ENCODE assay signal across 1 cellular context in the genomic region with DNA sequence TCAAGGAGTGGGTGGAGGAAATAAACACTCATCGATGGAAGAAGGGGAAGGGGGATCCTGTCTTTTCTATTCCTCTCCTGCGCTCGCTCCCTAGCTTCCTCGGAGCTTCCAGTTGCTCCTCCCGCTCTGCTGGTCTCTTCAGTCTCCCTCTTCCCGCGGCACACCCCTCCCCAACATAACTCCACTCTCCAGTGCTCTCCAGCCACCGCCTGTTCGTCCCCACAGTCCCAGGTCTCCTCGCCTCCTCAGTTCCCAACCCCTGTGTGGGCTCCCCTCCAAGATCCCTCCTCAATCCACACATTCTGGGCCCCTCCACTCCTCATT.
TF ChIP-seq lines count a peak whose summit lies in the region.

No MANE protein-coding gene starts in this region.

TF ChIP-seq in HepG2, 621 proteins besides CTCF, POLR2A, EP300 and RAD21:
- TF ChIP-seq ZBTB20 (CRISPR knock-in tag; IDR thresholded peaks at IDR 0.05; ENCODE audit: borderline replicate concordance, low read depth) (no peak), POLR2AphosphoS2 (IDR thresholded peaks at IDR 0.05; ENCODE audit: low read depth, low read length) (no peak), ZNF720 (CRISPR knock-in tag; IDR thresholded peaks at IDR 0.05) (no peak), ZNF326 (CRISPR knock-in tag; IDR thresholded peaks at IDR 0.05; ENCODE audit: borderline replicate concordance) (no peak), ZNF747 (CRISPR knock-in tag; IDR thresholded peaks at IDR 0.05; ENCODE audit: borderline replicate concordance) (0 out of 2 replicates have a peak, but pooled peaks have one; percentile 50), ISX (CRISPR knock-in tag; conservative IDR thresholded peaks at IDR 0.05) (no peak), ZNF24 (IDR thresholded peaks at IDR 0.05) (no peak), ZSCAN22 (CRISPR knock-in tag; IDR thresholded peaks at IDR 0.05) (no peak), HCFC1 (IDR thresholded peaks at IDR 0.05; ENCODE audit: low read depth, low read length) (no peak), TBL1XR1 (IDR thresholded peaks at IDR 0.05; ENCODE audit: borderline replicate concordance, low read length, partially characterized antibody) (no peak), ZNF878 (CRISPR knock-in tag; IDR thresholded peaks at IDR 0.05) (0 out of 2 replicates have a peak, but pooled peaks have one; percentile 45), ETV5 (CRISPR knock-in tag; IDR thresholded peaks at IDR 0.05; ENCODE audit: borderline replicate concordance) (no peak), ZMYM2 (CRISPR knock-in tag; IDR thresholded peaks at IDR 0.05) (no peak), ZBTB7B (CRISPR knock-in tag; IDR thresholded peaks at IDR 0.05) (0 out of 2 replicates have a peak, but pooled peaks have one; percentile 3), ZNF263 (CRISPR knock-in tag; IDR thresholded peaks at IDR 0.05) (peak; percentile 79)
- TF ChIP-seq, protein P1, sequence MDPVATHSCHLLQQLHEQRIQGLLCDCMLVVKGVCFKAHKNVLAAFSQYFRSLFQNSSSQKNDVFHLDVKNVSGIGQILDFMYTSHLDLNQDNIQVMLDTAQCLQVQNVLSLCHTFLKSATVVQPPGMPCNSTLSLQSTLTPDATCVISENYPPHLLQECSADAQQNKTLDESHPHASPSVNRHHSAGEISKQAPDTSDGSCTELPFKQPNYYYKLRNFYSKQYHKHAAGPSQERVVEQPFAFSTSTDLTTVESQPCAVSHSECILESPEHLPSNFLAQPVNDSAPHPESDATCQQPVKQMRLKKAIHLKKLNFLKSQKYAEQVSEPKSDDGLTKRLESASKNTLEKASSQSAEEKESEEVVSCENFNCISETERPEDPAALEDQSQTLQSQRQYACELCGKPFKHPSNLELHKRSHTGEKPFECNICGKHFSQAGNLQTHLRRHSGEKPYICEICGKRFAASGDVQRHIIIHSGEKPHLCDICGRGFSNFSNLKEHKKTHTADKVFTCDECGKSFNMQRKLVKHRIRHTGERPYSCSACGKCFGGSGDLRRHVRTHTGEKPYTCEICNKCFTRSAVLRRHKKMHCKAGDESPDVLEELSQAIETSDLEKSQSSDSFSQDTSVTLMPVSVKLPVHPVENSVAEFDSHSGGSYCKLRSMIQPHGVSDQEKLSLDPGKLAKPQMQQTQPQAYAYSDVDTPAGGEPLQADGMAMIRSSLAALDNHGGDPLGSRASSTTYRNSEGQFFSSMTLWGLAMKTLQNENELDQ (CRISPR knock-in tag; IDR thresholded peaks at IDR 0.05; ENCODE audit: borderline replicate concordance): no peak
- TF ChIP-seq, protein P2, sequence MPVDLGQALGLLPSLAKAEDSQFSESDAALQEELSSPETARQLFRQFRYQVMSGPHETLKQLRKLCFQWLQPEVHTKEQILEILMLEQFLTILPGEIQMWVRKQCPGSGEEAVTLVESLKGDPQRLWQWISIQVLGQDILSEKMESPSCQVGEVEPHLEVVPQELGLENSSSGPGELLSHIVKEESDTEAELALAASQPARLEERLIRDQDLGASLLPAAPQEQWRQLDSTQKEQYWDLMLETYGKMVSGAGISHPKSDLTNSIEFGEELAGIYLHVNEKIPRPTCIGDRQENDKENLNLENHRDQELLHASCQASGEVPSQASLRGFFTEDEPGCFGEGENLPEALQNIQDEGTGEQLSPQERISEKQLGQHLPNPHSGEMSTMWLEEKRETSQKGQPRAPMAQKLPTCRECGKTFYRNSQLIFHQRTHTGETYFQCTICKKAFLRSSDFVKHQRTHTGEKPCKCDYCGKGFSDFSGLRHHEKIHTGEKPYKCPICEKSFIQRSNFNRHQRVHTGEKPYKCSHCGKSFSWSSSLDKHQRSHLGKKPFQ (CRISPR knock-in tag; IDR thresholded peaks at IDR 0.05; ENCODE audit: insufficient replicate concordance): no peak
- TF ChIP-seq, protein P3, sequence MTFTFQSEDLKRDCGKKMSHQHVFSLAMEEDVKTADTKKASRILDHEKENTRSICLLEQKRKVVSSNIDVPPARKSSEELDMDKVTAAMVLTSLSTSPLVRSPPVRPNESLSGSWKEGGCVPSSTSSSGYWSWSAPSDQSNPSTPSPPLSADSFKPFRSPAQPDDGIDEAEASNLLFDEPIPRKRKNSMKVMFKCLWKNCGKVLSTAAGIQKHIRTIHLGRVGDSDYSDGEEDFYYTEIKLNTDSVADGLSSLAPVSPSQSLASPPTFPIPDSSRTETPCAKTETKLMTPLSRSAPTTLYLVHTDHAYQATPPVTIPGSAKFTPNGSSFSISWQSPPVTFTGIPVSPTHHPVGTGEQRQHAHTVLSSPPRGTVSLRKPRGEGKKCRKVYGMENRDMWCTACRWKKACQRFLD (CRISPR knock-in tag; IDR thresholded peaks at IDR 0.05; ENCODE audit: borderline replicate concordance): 0 out of 2 replicates have a peak, but pooled peaks have one; percentile 4
- TF ChIP-seq, protein P4, sequence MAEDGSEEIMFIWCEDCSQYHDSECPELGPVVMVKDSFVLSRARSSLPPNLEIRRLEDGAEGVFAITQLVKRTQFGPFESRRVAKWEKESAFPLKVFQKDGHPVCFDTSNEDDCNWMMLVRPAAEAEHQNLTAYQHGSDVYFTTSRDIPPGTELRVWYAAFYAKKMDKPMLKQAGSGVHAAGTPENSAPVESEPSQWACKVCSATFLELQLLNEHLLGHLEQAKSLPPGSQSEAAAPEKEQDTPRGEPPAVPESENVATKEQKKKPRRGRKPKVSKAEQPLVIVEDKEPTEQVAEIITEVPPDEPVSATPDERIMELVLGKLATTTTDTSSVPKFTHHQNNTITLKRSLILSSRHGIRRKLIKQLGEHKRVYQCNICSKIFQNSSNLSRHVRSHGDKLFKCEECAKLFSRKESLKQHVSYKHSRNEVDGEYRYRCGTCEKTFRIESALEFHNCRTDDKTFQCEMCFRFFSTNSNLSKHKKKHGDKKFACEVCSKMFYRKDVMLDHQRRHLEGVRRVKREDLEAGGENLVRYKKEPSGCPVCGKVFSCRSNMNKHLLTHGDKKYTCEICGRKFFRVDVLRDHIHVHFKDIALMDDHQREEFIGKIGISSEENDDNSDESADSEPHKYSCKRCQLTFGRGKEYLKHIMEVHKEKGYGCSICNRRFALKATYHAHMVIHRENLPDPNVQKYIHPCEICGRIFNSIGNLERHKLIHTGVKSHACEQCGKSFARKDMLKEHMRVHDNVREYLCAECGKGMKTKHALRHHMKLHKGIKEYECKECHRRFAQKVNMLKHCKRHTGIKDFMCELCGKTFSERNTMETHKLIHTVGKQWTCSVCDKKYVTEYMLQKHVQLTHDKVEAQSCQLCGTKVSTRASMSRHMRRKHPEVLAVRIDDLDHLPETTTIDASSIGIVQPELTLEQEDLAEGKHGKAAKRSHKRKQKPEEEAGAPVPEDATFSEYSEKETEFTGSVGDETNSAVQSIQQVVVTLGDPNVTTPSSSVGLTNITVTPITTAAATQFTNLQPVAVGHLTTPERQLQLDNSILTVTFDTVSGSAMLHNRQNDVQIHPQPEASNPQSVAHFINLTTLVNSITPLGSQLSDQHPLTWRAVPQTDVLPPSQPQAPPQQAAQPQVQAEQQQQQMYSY (CRISPR knock-in tag; IDR thresholded peaks at IDR 0.05): no peak; the same call in 1 of the 2 replicates
